Comparison of ENCODE assay signal across 7 cellular contexts in the genomic region with DNA sequence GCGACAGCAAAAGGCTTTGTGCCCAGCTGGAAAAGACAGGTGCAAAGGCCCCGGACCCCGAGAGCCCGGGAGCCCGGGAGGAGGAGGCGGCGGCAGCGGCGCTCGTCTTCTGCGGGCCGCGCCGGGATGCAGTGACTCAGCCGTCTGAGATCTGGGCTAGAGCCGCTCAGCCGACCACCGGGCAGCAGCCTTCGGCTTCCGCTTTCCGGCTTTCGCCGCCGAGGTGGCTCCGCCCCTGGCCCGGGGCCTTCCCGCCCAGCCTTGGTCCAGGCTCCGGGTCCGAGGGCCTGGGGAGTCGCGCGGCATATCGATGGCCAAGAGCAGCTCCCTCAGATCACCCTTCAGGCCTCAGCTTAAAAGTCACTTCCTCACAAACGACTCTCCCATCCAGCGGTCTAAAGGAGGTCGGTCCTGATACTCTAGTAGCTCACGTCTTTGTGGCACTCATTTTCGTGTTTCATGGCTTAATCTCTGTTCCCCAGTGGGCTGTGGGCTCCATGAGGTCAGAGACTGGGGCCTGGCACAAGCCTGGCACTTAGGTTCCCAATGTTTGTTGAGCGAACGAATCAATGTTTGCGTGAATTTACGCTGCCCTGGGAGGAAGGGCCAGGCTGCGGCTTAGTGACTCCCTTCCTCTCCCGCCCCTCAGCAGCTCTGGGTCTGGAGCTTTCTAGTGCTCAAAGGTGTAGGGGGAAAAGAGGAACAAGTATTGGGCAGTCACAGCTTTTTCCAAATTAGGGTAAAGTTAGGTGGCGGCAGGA.
DNase-seq lines count a peak whose midpoint lies in the region; ATAC-seq and TF ChIP-seq lines count a peak whose summit lies in the region.

A gene (minus strand): TSS at position 146 of the 761 bp plus-strand sequence. CDS start 783 bp downstream, outside the sequence.

- TF ChIP-seq CTCF in astrocyte of the spinal cord (IDR thresholded peaks at IDR 0.05; ENCODE audit: low read depth, low read length), result no peak
- TF ChIP-seq CTCF in retinal pigment epithelial cell (conservative IDR thresholded peaks at IDR 0.05; ENCODE audit: low read depth, low read length), result no peak

- H3K4me3 ChIP-seq in astrocyte of the spinal cord (ENCODE audit: low read depth, low read length) (peak within 1 kb of the TSS; percentile 69), retinal pigment epithelial cell (ENCODE audit: low read length) (peak within 1 kb of the TSS; percentile 92)

- DNase-seq in NCI-H146 treated with DMSO at 0.1 percent for 48 hours (lab: John Stamatoyannopoulos, UW; ENCODE audit: unreplicated experiment) (peak; percentile 79), T-helper 9 cell (peak; percentile 47), astrocyte of the spinal cord (ENCODE audit: low read depth, low spot score) (peak; percentile 82), hypothalamus (lab: John Stamatoyannopoulos, UW) (peak in 46 of 51 donors; percentile 10 to 78 (median 52)), retinal pigment epithelial cell (ENCODE audit: low read depth) (no peak)

- ATAC-seq in GM18508 (IDR thresholded peaks at IDR 0.05; ENCODE audit: insufficient read depth, unreplicated experiment) (peak; percentile 55), HG02884 (IDR thresholded peaks at IDR 0.05; ENCODE audit: unreplicated experiment) (peak; percentile 72)

- in situ Hi-C loops in astrocyte of the spinal cord (cut with HindIII; ENCODE audit: low sequenced_read_pairs), result no loop called here
